ENCODE assay signal across 9 cellular contexts in genomic region chr4:14783011-14783877, GRCh38.
DNase-seq lines count a peak whose midpoint lies in the region; ATAC-seq lines count a peak whose summit lies in the region.
"Had no signal": no experiment of that assay in that cellular context is flagged by ENCODE, and none has a peak within 500 bp of the region (broad histone marks: within the 10 kb centered on the region; RNA-seq: fewer than 3 reads in every experiment).

No MANE protein-coding gene starts in this region.

- H3K9me3 ChIP-seq in T-helper 17 cell (ENCODE audit: control insufficient read depth, low read length, poor library complexity, severe bottlenecking): no peaks in the 10 kb centered on the region

- intact Hi-C loops in posterior vena cava (cut with DNase I): no loop called here

- H3K27me3 Mint-ChIP-seq in activated CD8-positive, alpha-beta memory T cell treated with anti-CD3 and anti-CD28 coated beads, Interleukin-2, amount 10 ng/mL, durations not matched to agents 7 days and 5 days: no peaks in the 10 kb centered on the region
- H3K27me3 Mint-ChIP-seq in activated T-cell treated with anti-CD3 and anti-CD28 coated beads, Interleukin-2, amount 50 U/mL, for 4 hours (ENCODE audit: low read depth): no peaks in the 10 kb centered on the region
- H3K27me3 Mint-ChIP-seq in T-helper 17 cell: no peaks in the 10 kb centered on the region
- H3K27me3 Mint-ChIP-seq: B cell had no signal

- H3K36me3 Mint-ChIP-seq in activated CD8-positive, alpha-beta memory T cell treated with anti-CD3 and anti-CD28 coated beads, Interleukin-2, amount 10 ng/mL, durations not matched to agents 7 days and 5 days: peaks cover 1% of the 10 kb centered on the region
- no peaks in the 10 kb centered on the region for H3K36me3 Mint-ChIP-seq in activated T-cell treated with anti-CD3 and anti-CD28 coated beads, Interleukin-2, amount 50 U/mL, for 4 hours (ENCODE audit: insufficient read depth)
- no peaks in the 10 kb centered on the region for H3K36me3 Mint-ChIP-seq in T-helper 17 cell (ENCODE audit: low read depth)

- ATAC-seq in activated CD8-positive, alpha-beta memory T cell treated with anti-CD3 and anti-CD28 coated beads, Interleukin-2, amount 10 ng/mL, durations not matched to agents 7 days and 5 days: peak; percentile 88
- ATAC-seq in HG03060 (IDR thresholded peaks at IDR 0.05; ENCODE audit: low read depth, unreplicated experiment) (peak; percentile 93), T-helper 17 cell (no peak)
- peak; percentile 85 to 91 for ATAC-seq in activated T-cell treated with anti-CD3 and anti-CD28 coated beads, Interleukin-2, amount 50 U/mL, for 4 hours

- no peak overlapping the region for H3K27ac Mint-ChIP-seq in activated CD8-positive, alpha-beta memory T cell treated with anti-CD3 and anti-CD28 coated beads, Interleukin-2, amount 10 ng/mL, durations not matched to agents 7 days and 5 days
- no peak overlapping the region for H3K27ac Mint-ChIP-seq in T-helper 17 cell
- H3K27ac Mint-ChIP-seq: B cell had no signal

- no peak overlapping the region for H3K4me3 Mint-ChIP-seq in activated CD8-positive, alpha-beta memory T cell treated with anti-CD3 and anti-CD28 coated beads, Interleukin-2, amount 10 ng/mL, durations not matched to agents 7 days and 5 days
- no peak overlapping the region for H3K4me3 Mint-ChIP-seq in activated T-cell treated with anti-CD3 and anti-CD28 coated beads, Interleukin-2, amount 50 U/mL, for 4 hours
- H3K4me3 Mint-ChIP-seq in T-helper 17 cell: no peak overlapping the region
- H3K4me3 Mint-ChIP-seq: B cell had no signal

- CTCF ChIA-PET in activated CD8-positive, alpha-beta memory T cell treated with anti-CD3 and anti-CD28 coated beads, Interleukin-2, amount 10 ng/mL, durations not matched to agents 7 days and 5 days (lab: Charles Lee): no interaction called here

- H3K9me3 Mint-ChIP-seq in activated CD8-positive, alpha-beta memory T cell treated with anti-CD3 and anti-CD28 coated beads, Interleukin-2, amount 10 ng/mL, durations not matched to agents 7 days and 5 days (ENCODE audit: low read depth): peaks cover 4% of the 10 kb centered on the region
- peaks cover 5% of the 10 kb centered on the region for H3K9me3 Mint-ChIP-seq in activated T-cell treated with anti-CD3 and anti-CD28 coated beads, Interleukin-2, amount 50 U/mL, for 4 hours

- peaks cover 7% of the 10 kb centered on the region for H3K4me1 Mint-ChIP-seq in activated CD8-positive, alpha-beta memory T cell treated with anti-CD3 and anti-CD28 coated beads, Interleukin-2, amount 10 ng/mL, durations not matched to agents 7 days and 5 days
- H3K4me1 Mint-ChIP-seq in activated T-cell treated with anti-CD3 and anti-CD28 coated beads, Interleukin-2, amount 50 U/mL, for 4 hours (ENCODE audit: low read depth): peaks cover 11% of the 10 kb centered on the region
- no peaks in the 10 kb centered on the region for H3K4me1 Mint-ChIP-seq in T-helper 17 cell
- H3K4me1 Mint-ChIP-seq: B cell had no signal

- peak; percentile 55 for DNase-seq in activated CD8-positive, alpha-beta memory T cell treated with anti-CD3 and anti-CD28 coated beads, Interleukin-2, amount 10 ng/mL, durations not matched to agents 7 days and 5 days
- no peak for DNase-seq in activated CD8-positive, alpha-beta memory T cell treated with anti-CD3 and anti-CD28 coated beads for 24 hours
- DNase-seq in activated T-cell treated with anti-CD3 and anti-CD28 coated beads, Interleukin-2, amount 50 U/mL, for 4 hours: no peak
- DNase-seq in stimulated activated CD8-positive, alpha-beta memory T cell treated with anti-CD3 and anti-CD28 coated beads, Interleukin-2, amount 100 ng/mL, for 48 hours (ENCODE audit: low read depth in 2 of 2): peak; percentile 19 to 30
- DNase-seq in T-helper 17 cell (no peak), NCI-H524 (lab: John Stamatoyannopoulos, UW) (no peak), posterior vena cava (ENCODE audit: low spot score) (no peak)

Comparison
In these comparisons a context has a peak if more than half of its experiments do, and no peak if none do; other contexts are left out.
1. DNase-seq: peak in activated CD8-positive, alpha-beta memory T cell treated with anti-CD3 and anti-CD28 coated beads, Interleukin-2, amount 10 ng/mL, durations not matched to agents 7 days and 5 days (single experiment) and stimulated activated CD8-positive, alpha-beta memory T cell treated with anti-CD3 and anti-CD28 coated beads, Interleukin-2, amount 100 ng/mL, for 48 hours (2 of 2); none in activated CD8-positive, alpha-beta memory T cell treated with anti-CD3 and anti-CD28 coated beads for 24 hours (single experiment), activated T-cell treated with anti-CD3 and anti-CD28 coated beads, Interleukin-2, amount 50 U/mL, for 4 hours (single experiment), T-helper 17 cell (0 of 3), NCI-H524 (0 of 2) and posterior vena cava (single experiment).